In the genomic region with DNA sequence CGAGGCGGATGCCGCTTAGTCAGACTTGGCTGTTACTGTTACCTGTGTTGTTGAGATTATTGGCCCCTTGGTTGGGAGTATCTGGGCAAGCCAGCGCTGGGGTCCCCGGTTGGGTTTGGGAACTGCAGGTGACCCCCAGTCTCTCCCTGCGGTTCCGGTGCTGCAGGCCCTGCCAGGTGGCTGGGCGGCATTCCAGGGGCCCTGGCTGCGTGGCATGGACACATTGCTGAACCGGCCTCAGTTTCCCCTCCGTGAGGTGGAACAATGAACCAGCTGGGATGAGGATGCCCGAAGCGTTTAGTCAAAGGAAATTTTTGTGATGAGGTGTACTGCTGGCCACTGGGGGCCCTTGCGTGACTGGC, we compare ENCODE assay signal across 1 cellular context.
A peak's percentile ranks its signal among the peaks of the same experiment; 100 is the strongest.
TF ChIP-seq lines count a peak whose summit lies in the region.

No MANE protein-coding gene starts in this region.

TF ChIP-seq in endothelial cell of umbilical vein, 7 proteins besides CTCF, POLR2A, EP300 and RAD21:
- TF ChIP-seq JUN (IDR thresholded peaks at IDR 0.05; ENCODE audit: borderline replicate concordance, insufficient read depth, insufficient read length, low read depth) (no peak), EZH2 (IDR thresholded peaks at IDR 0.05; ENCODE audit: borderline replicate concordance, low read depth, low read length, severe bottlenecking) (peak; percentile 4), MYC (IDR thresholded peaks at IDR 0.05; ENCODE audit: low read depth, low read length) (no peak), GATA2 (IDR thresholded peaks at IDR 0.05; ENCODE audit: insufficient read depth, insufficient read length, low read depth, low read length) (no peak), FOS (IDR thresholded peaks at IDR 0.05; ENCODE audit: borderline replicate concordance, insufficient read depth, low read length) (no peak)
- TF ChIP-seq, protein P1, sequence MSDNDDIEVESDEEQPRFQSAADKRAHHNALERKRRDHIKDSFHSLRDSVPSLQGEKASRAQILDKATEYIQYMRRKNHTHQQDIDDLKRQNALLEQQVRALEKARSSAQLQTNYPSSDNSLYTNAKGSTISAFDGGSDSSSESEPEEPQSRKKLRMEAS (IDR thresholded peaks at IDR 0.05; ENCODE audit: insufficient read depth, insufficient read length), result no peak
